ENCODE assay signal across 23 cellular contexts in genomic region chr4:47729086-47729763, GRCh38.
"Had no signal": no experiment of that assay in that cellular context is flagged by ENCODE, and none has a peak within 500 bp of the region (broad histone marks: within the 10 kb centered on the region; RNA-seq: fewer than 3 reads in every experiment).

No MANE protein-coding gene starts in this region.

- H3K27ac ChIP-seq: brain microvascular endothelial cell, gastrocnemius medialis, stomach had no signal

- H3K36me3 ChIP-seq: brain microvascular endothelial cell, gastrocnemius medialis, stomach had no signal

- DNase-seq: activated CD4-positive, alpha-beta memory T cell treated with anti-CD3 and anti-CD28 coated beads for 36 hours; activated CD4-positive, alpha-beta T cell treated with anti-CD3 and anti-CD28 coated beads for 36 hours; activated CD8-positive, alpha-beta memory T cell treated with anti-CD3 and anti-CD28 coated beads, Interleukin-2, amount 10 ng/mL, durations not matched to agents 7 days and 5 days; activated naive CD4-positive, alpha-beta T cell; activated naive CD8-positive, alpha-beta T cell treated with anti-CD3 and anti-CD28 coated beads for 36 hours; brain microvascular endothelial cell; cortex of kidney; gastrocnemius medialis; head of caudate nucleus; kidney; mesendoderm; naive thymus-derived CD8-positive, alpha-beta T cell; retina; stimulated activated CD4-positive, alpha-beta T cell treated with anti-CD3 and anti-CD28 coated beads, Interleukin-15, amount 100 ng/mL, for 24 hours; stimulated activated CD4-positive, alpha-beta T cell treated with anti-CD3 and anti-CD28 coated beads, Interleukin-4, amount 100 ng/mL, for 24 hours; stomach; SW 1271; T-helper 2 cell; trophoblast cell had no signal

- H3K4me3 ChIP-seq: gastrocnemius medialis, skin epidermis, stomach had no signal

- H3K27me3 ChIP-seq: brain microvascular endothelial cell, gastrocnemius medialis had no signal

- ATAC-seq: activated CD4-positive, alpha-beta T cell treated with anti-CD3 and anti-CD28 coated beads for 36 hours; activated CD8-positive, alpha-beta memory T cell treated with anti-CD3 and anti-CD28 coated beads, Interleukin-2, amount 10 ng/mL, durations not matched to agents 7 days and 5 days; activated T-helper 17 cell treated with anti-CD3 and anti-CD28 coated beads, Interleukin-2, amount 50 U/mL, for 72 hours; gastrocnemius medialis; naive thymus-derived CD8-positive, alpha-beta T cell; stimulated activated effector memory CD8-positive, alpha-beta T cell treated with anti-CD3 and anti-CD28 coated beads, Interleukin-12 subunit alpha, Interleukin-12 subunit beta, amount 100 ng/mL, for 72 hours; WTC11 had no signal

- H3K9me3 ChIP-seq: gastrocnemius medialis, stomach had no signal

- FAIRE-seq: kidney had no signal

- H3K4me1 ChIP-seq: gastrocnemius medialis, stomach had no signal
